In genomic region chr19:44280916-44281315, GRCh38 we compare ENCODE assay signal across 37 cellular contexts. TPM values are rescaled to one million over a fixed set of nuclear protein-coding genes. Genes with fewer than 3 reads are reported as not detected.
"Had no signal": no experiment of that assay in that cellular context is flagged by ENCODE, and none has a peak within 500 bp of the region (broad histone marks: within the 10 kb centered on the region; RNA-seq: fewer than 3 reads in every experiment).

No MANE protein-coding gene starts in this region.

- H3K4me3 ChIP-seq: ascending aorta, cardiac muscle cell, colonic mucosa, dorsolateral prefrontal cortex, esophagus muscularis mucosa, heart right ventricle, lower lobe of right lung, pancreas, psoas muscle, smooth muscle cell, thyroid gland, upper lobe of left lung, vagina had no signal

- H3K4me1 ChIP-seq: ascending aorta, colonic mucosa, esophagus muscularis mucosa, heart right ventricle, lower lobe of right lung, pancreas, psoas muscle, thyroid gland, upper lobe of left lung, vagina had no signal

- H3K27ac ChIP-seq: ascending aorta, cardiac muscle cell, colonic mucosa, dorsolateral prefrontal cortex, esophagus muscularis mucosa, foreskin keratinocyte, heart right ventricle, lower lobe of right lung, pancreas, psoas muscle, thyroid gland, upper lobe of left lung, vagina had no signal

- H3K4me1 Mint-ChIP-seq: activated naive CD8-positive, alpha-beta T cell treated with anti-CD3 and anti-CD28 coated beads for 36 hours; brain; neural crest cell; stimulated activated memory B cell treated with anti-CD40 and anti-IgM and Interleukin-4, amounts not matched to agents 10 μg/mL and 1 μg/mL and 100 μg/mL, for 72 hours; stimulated activated naive CD8-positive, alpha-beta T cell treated with anti-CD3 and anti-CD28 coated beads, Interleukin-15, amount 100 ng/mL, for 72 hours had no signal

- H3K36me3 ChIP-seq: cardiac muscle cell, colonic mucosa, lower lobe of right lung, pancreas, thyroid gland had no signal

- H3K27me3 ChIP-seq: ascending aorta, cardiac muscle cell, colonic mucosa, dorsolateral prefrontal cortex, esophagus muscularis mucosa, foreskin keratinocyte, heart right ventricle, pancreas, thyroid gland, upper lobe of left lung, vagina had no signal

- ATAC-seq: foreskin keratinocyte; heart right ventricle; left lobe of liver; lower lobe of right lung; naive thymus-derived CD8-positive, alpha-beta T cell; pancreas; psoas muscle; stimulated activated memory B cell treated with anti-CD40 and anti-IgM and Interleukin-4, amounts not matched to agents 10 μg/mL and 1 μg/mL and 100 μg/mL, for 72 hours; stimulated activated naive CD8-positive, alpha-beta T cell treated with anti-CD3 and anti-CD28 coated beads, Interleukin-15, amount 100 ng/mL, for 72 hours had no signal

- H3K27me3 Mint-ChIP-seq: activated naive CD8-positive, alpha-beta T cell treated with anti-CD3 and anti-CD28 coated beads for 36 hours; brain; naive thymus-derived CD8-positive, alpha-beta T cell; stimulated activated memory B cell treated with anti-CD40 and anti-IgM and Interleukin-4, amounts not matched to agents 10 μg/mL and 1 μg/mL and 100 μg/mL, for 72 hours; stimulated activated naive CD8-positive, alpha-beta T cell treated with anti-CD3 and anti-CD28 coated beads, Interleukin-15, amount 100 ng/mL, for 72 hours had no signal

- DNase-seq: activated CD4-positive, alpha-beta T cell treated with anti-CD3 and anti-CD28 coated beads for 4 hours; activated CD4-positive, alpha-beta T cell treated with anti-CD3 and anti-CD28 coated beads, Interleukin-2, amount 50 U/mL, for 4 hours; activated CD4-positive, CD25-positive, alpha-beta regulatory T cell; activated effector memory CD4-positive, alpha-beta T cell treated with Interleukin-2 at 50 U/mL for 16 hours; activated naive CD4-positive, alpha-beta T cell treated with anti-CD3 and anti-CD28 coated beads for 36 hours; activated naive CD8-positive, alpha-beta T cell treated with anti-CD3 and anti-CD28 coated beads for 36 hours; activated T-cell treated with anti-CD3 and anti-CD28 coated beads for 4 hours; cerebellar nuclear complex; colonic mucosa; dorsolateral prefrontal cortex; effector memory CD4-positive, alpha-beta T cell; heart right ventricle; kidney glomerular epithelial cell; lower lobe of right lung; mesenchymal stem cell; naive thymus-derived CD8-positive, alpha-beta T cell; nucleus accumbens; pancreas; psoas muscle; stimulated activated CD4-positive, alpha-beta T cell treated with anti-CD3 and anti-CD28 coated beads, Interleukin-1b, Interleukin-23, amount 100 ng/mL, for 48 hours; stimulated activated CD4-positive, alpha-beta T cell treated with anti-CD3 and anti-CD28 coated beads, Interleukin-4, amount 100 ng/mL, for 4 hours; stimulated activated CD8-positive, alpha-beta memory T cell treated with anti-CD3 and anti-CD28 coated beads, Interleukin-4, amount 100 ng/mL, for 48 hours; stimulated activated naive CD8-positive, alpha-beta T cell treated with anti-CD3 and anti-CD28 coated beads, Interleukin-15, amount 100 ng/mL, for 72 hours; T-helper 9 cell; thyroid gland; upper lobe of left lung had no signal

- H3K27ac Mint-ChIP-seq: activated naive CD4-positive, alpha-beta T cell treated with anti-CD3 and anti-CD28 coated beads for 36 hours; activated naive CD8-positive, alpha-beta T cell treated with anti-CD3 and anti-CD28 coated beads for 36 hours; brain; naive thymus-derived CD8-positive, alpha-beta T cell; stimulated activated memory B cell treated with anti-CD40 and anti-IgM and Interleukin-4, amounts not matched to agents 10 μg/mL and 1 μg/mL and 100 μg/mL, for 72 hours; stimulated activated naive CD8-positive, alpha-beta T cell treated with anti-CD3 and anti-CD28 coated beads, Interleukin-15, amount 100 ng/mL, for 72 hours; T-helper 1 cell treated with Interleukin-12 subunit alpha and Interleukin-12 subunit beta and Interleukin-4 antibody, amounts not matched to agents 30 μg/mL and 1 μg/mL, for 36 hours had no signal

- FAIRE-seq: pancreas had no signal

- H3K4me2 ChIP-seq: smooth muscle cell had no signal

- H3K9me3 ChIP-seq: colonic mucosa, pancreas, thyroid gland had no signal

- H3K4me3 Mint-ChIP-seq: activated naive CD4-positive, alpha-beta T cell treated with anti-CD3 and anti-CD28 coated beads for 36 hours; activated naive CD8-positive, alpha-beta T cell treated with anti-CD3 and anti-CD28 coated beads for 36 hours; brain; naive thymus-derived CD8-positive, alpha-beta T cell; neural crest cell; stimulated activated memory B cell treated with anti-CD40 and anti-IgM and Interleukin-4, amounts not matched to agents 10 μg/mL and 1 μg/mL and 100 μg/mL, for 72 hours; stimulated activated naive CD8-positive, alpha-beta T cell treated with anti-CD3 and anti-CD28 coated beads, Interleukin-15, amount 100 ng/mL, for 72 hours; T-helper 1 cell treated with Interleukin-12 subunit alpha and Interleukin-12 subunit beta and Interleukin-4 antibody, amounts not matched to agents 30 μg/mL and 1 μg/mL, for 36 hours had no signal

RNA-seq across cellular contexts. Expression of gene ZNF233, which starts 21.2 kb away (rescaled TPM):
- total RNA-seq: ascending aorta, left lobe of liver, smooth muscle cell, vagina had no signal
